In genomic region chr17:47650525-47651522, GRCh38 we compare ENCODE assay signal across 8 cellular contexts. TPM values are rescaled to one million over a fixed set of nuclear protein-coding genes. Genes with fewer than 3 reads are reported as not detected.
A peak's percentile ranks its signal among the peaks of the same experiment; 100 is the strongest.
DNase-seq lines count a peak whose midpoint lies in the region; ATAC-seq and TF ChIP-seq lines count a peak whose summit lies in the region.

No MANE protein-coding gene starts in this region.

- peak; percentile 42 for TF ChIP-seq POLR2A in GM18951 (IDR thresholded peaks at IDR 0.05; ENCODE audit: extremely low read depth, insufficient read depth, insufficient read length)

- H3K4me3 ChIP-seq in AG04450 (ENCODE audit: low read depth, low read length) = peak overlapping the region; percentile 81

- H3K4me3 Mint-ChIP-seq in chondrocyte (ENCODE audit: unreplicated experiment) = peak overlapping the region; percentile 98

- TF ChIP-seq CTCF in AG04450 (IDR thresholded peaks at IDR 0.05; ENCODE audit: low read depth, low read length) = no peak
- TF ChIP-seq CTCF in chondrocyte (IDR thresholded peaks at IDR 0.05) = no peak

- CTCF ChIA-PET in AG04450 (lab: Charles Lee) = interaction anchor here (1.3 to 2.4 kb wide), 2 partner anchors 13 to 35 kb away, joined by 6 to 7 read pairs; no protein-coding TSS in a partner anchor

- peaks cover 24% of the 10 kb centered on the region for H3K36me3 Mint-ChIP-seq in chondrocyte (ENCODE audit: low read depth)

- H3K9me3 Mint-ChIP-seq in chondrocyte (ENCODE audit: low read depth) = no peaks in the 10 kb centered on the region

- in situ Hi-C loops in GM18951 (cut with MboI; ENCODE audit: low sequenced_read_pairs, unreplicated experiment) = no loop called here

- H3K9me3 ChIP-seq in AG04450 (ENCODE audit: control insufficient read depth, insufficient read depth, low read length) = no peaks in the 10 kb centered on the region

- peaks cover 56% of the 10 kb centered on the region for H3K4me1 Mint-ChIP-seq in chondrocyte (ENCODE audit: low read depth)

- peak overlapping the region; percentile 31 for H3K27ac ChIP-seq in AG04450 (ENCODE audit: low read depth, low read length)

- POLR2A ChIA-PET in AG04450 (lab: Yijun Ruan, JAX) = interaction anchor here (0.6 kb wide), 2 partner anchors 16 to 150 kb away, joined by 4 to 6 read pairs; no protein-coding TSS in a partner anchor

- peak; percentile 86 for DNase-seq in AG04450 (ENCODE audit: low read depth, low spot score)
- DNase-seq in NCI-H446 treated with DMSO at 0.1 percent for 48 hours (lab: John Stamatoyannopoulos, UW) = peak; percentile 90
- DNase-seq in activated CD4-positive, alpha-beta T cell treated with anti-CD3 and anti-CD28 coated beads for 24 hours (ENCODE audit: low read depth in 2 of 2) = peak; percentile 89 to 91
- DNase-seq in chondrocyte (ENCODE audit: low spot score) = peak; percentile 99
- DNase-seq in kidney glomerular epithelial cell (lab: John Stamatoyannopoulos, UW) = peak; percentile 63
- peak; percentile 98 for DNase-seq in stimulated activated CD4-positive, alpha-beta T cell treated with anti-CD3 and anti-CD28 coated beads, Interleukin-15, amount 100 ng/mL, for 24 hours

- H3K27ac Mint-ChIP-seq in chondrocyte (ENCODE audit: unreplicated experiment) = peak overlapping the region; percentile 98

- peak; percentile 43 for ATAC-seq in HG03342 (IDR thresholded peaks at IDR 0.05; ENCODE audit: unreplicated experiment)

- H3K27me3 ChIP-seq in AG04450 (ENCODE audit: control insufficient read depth, insufficient read depth, low read length) = no peaks in the 10 kb centered on the region

- no peaks in the 10 kb centered on the region for H3K27me3 Mint-ChIP-seq in chondrocyte (ENCODE audit: low read depth)

RNA-seq across cellular contexts. Expression of gene KPNB1, which starts 1.1 kb away (rescaled TPM):
- 207 and 212 TPM in 2 replicates for polyA plus RNA-seq in AG04450 (2011; rRNA removed)
- 250 and 270 TPM in 2 replicates for polyA minus RNA-seq in AG04450 (2011; rRNA and poly(A)+ RNA removed)
- 292 to 306 TPM (median 298 TPM) in 3 replicates for total RNA-seq in chondrocyte

RNA-seq across cellular contexts. Expression of gene TBKBP1, which starts 43.1 kb away (rescaled TPM):
- polyA plus RNA-seq in AG04450 (2011; rRNA removed) = 4.8 and 5.5 TPM in 2 replicates
- polyA minus RNA-seq in AG04450 (2011; rRNA and poly(A)+ RNA removed) = 3.9 and 7.1 TPM in 2 replicates
- 11.3 to 13.6 TPM (median 12.6 TPM) in 3 replicates for total RNA-seq in chondrocyte

Comparison
In these comparisons a context has a peak if more than half of its experiments do, and no peak if none do; other contexts are left out.
1. Peak in every context shown above with its lines: DNase-seq, ATAC-seq, H3K4me3 ChIP-seq and H3K27ac ChIP-seq.